In the genomic region with DNA sequence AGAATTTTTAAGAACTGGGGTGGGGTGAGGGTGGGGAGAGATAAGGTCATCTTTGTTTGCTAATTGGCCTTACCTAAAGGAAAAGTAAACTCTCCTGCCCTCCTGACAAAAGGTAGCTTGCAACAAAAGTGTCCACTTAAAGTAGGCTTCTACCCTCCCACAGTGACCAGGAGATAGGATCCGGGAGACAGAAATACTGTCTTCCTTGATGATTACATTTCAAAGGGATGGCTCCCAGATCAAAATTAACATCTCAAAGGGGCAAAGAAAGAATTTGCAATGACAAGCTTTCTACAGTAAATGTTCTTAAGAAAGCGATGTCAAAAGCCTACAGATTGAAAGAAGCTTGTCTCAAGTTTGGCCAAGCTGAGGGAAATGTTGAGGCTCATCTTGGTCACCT, we compare ENCODE assay signal across 26 cellular contexts.
"Had no signal": no experiment of that assay in that cellular context is flagged by ENCODE, and none has a peak within 500 bp of the region (broad histone marks: within the 10 kb centered on the region; RNA-seq: fewer than 3 reads in every experiment).

No MANE protein-coding gene starts in this region.

- H3K36me3 ChIP-seq: esophagus squamous epithelium, left ventricle myocardium inferior, sigmoid colon, thoracic aorta had no signal

- H3K27me3 Mint-ChIP-seq: activated B cell treated with CpG ODN at 0.5 μM for 24 hours; activated CD8-positive, alpha-beta T cell treated with anti-CD3 and anti-CD28 coated beads for 36 hours; central memory CD8-positive, alpha-beta T cell; dendritic cell treated with granulocyte-macrophage colony-stimulating factor and Interleukin-4, amounts not matched to agents 40 ng/mL and 50 ng/mL, for 4 days; stimulated activated naive CD8-positive, alpha-beta T cell treated with anti-CD3 and anti-CD28 coated beads, Interleukin-15, Interleukin-2, amounts not matched to agents 100 ng/mL and 50 ng/mL, for 24 hours; T-helper 17 cell had no signal

- H3K9me3 ChIP-seq: esophagus squamous epithelium, left ventricle myocardium inferior, psoas muscle, sigmoid colon, thoracic aorta had no signal

- H3K4me1 ChIP-seq: esophagus squamous epithelium, left ventricle myocardium inferior, parathyroid adenoma, psoas muscle, sigmoid colon had no signal

- H3K4me1 Mint-ChIP-seq: activated B cell treated with CpG ODN at 0.5 μM for 24 hours; central memory CD8-positive, alpha-beta T cell; nephron; stimulated activated effector memory CD8-positive, alpha-beta T cell treated with anti-CD3 and anti-CD28 coated beads, Interleukin-12 subunit alpha, Interleukin-12 subunit beta, amount 100 ng/mL, for 72 hours; T-helper 17 cell had no signal

- H3K36me3 Mint-ChIP-seq: activated naive CD4-positive, alpha-beta T cell treated with anti-CD3 and anti-CD28 coated beads, Interleukin-2, amount 50 U/mL, for 72 hours; stimulated activated effector memory CD8-positive, alpha-beta T cell treated with anti-CD3 and anti-CD28 coated beads, Interleukin-12 subunit alpha, Interleukin-12 subunit beta, amount 100 ng/mL, for 72 hours had no signal

- DNase-seq: activated B cell treated with CpG ODN at 0.5 μM for 24 hours; activated CD4-positive, alpha-beta T cell treated with anti-CD3 and anti-CD28 coated beads, Interleukin-2, amount 50 U/mL, for 1 hour; activated CD8-positive, alpha-beta T cell treated with anti-CD3 and anti-CD28 coated beads for 36 hours; activated naive CD4-positive, alpha-beta T cell; activated T-cell treated with anti-CD3 and anti-CD28 coated beads, Interleukin-2, amount 50 U/mL, for 4 hours; esophagus squamous epithelium; islet precursor cell; left ventricle myocardium inferior; psoas muscle; sigmoid colon; small intestine; stimulated activated CD4-positive, alpha-beta T cell treated with anti-CD3 and anti-CD28 coated beads, Interleukin-4, amount 100 ng/mL, for 24 hours; T-helper 17 cell; T1000; trophoblast cell had no signal

- H2AFZ ChIP-seq: parathyroid adenoma had no signal

- H3K79me2 ChIP-seq: parathyroid adenoma had no signal

- H3K27ac ChIP-seq: epithelial cell of prostate, esophagus squamous epithelium, left ventricle myocardium inferior, parathyroid adenoma, psoas muscle, sigmoid colon, thoracic aorta had no signal

- H3K4me3 Mint-ChIP-seq: activated B cell treated with CpG ODN at 0.5 μM for 24 hours; activated CD8-positive, alpha-beta T cell treated with anti-CD3 and anti-CD28 coated beads for 36 hours; activated T-cell treated with anti-CD3 and anti-CD28 coated beads, Interleukin-2, amount 50 U/mL, for 4 hours; central memory CD8-positive, alpha-beta T cell; dendritic cell treated with granulocyte-macrophage colony-stimulating factor and Interleukin-4, amounts not matched to agents 40 ng/mL and 50 ng/mL, for 4 days; nephron; stimulated activated effector memory CD8-positive, alpha-beta T cell treated with anti-CD3 and anti-CD28 coated beads, Interleukin-12 subunit alpha, Interleukin-12 subunit beta, amount 100 ng/mL, for 72 hours; stimulated activated naive CD8-positive, alpha-beta T cell treated with anti-CD3 and anti-CD28 coated beads, Interleukin-15, Interleukin-2, amounts not matched to agents 100 ng/mL and 50 ng/mL, for 24 hours; T-helper 17 cell had no signal

- H3K27me3 ChIP-seq: esophagus squamous epithelium, sigmoid colon had no signal

- ATAC-seq: activated CD8-positive, alpha-beta T cell treated with anti-CD3 and anti-CD28 coated beads for 36 hours; activated naive CD4-positive, alpha-beta T cell treated with anti-CD3 and anti-CD28 coated beads, Interleukin-2, amount 50 U/mL, for 72 hours; activated T-cell treated with anti-CD3 and anti-CD28 coated beads, Interleukin-2, amount 50 U/mL, for 4 hours; psoas muscle; stimulated activated effector memory CD8-positive, alpha-beta T cell treated with anti-CD3 and anti-CD28 coated beads, Interleukin-12 subunit alpha, Interleukin-12 subunit beta, amount 100 ng/mL, for 72 hours; T-helper 17 cell had no signal

- H3K9ac ChIP-seq: parathyroid adenoma had no signal

- H3K4me3 ChIP-seq: esophagus squamous epithelium, left ventricle myocardium inferior, lung, psoas muscle, sigmoid colon, thoracic aorta had no signal

- H3K27ac Mint-ChIP-seq: activated B cell treated with CpG ODN at 0.5 μM for 24 hours; activated CD8-positive, alpha-beta T cell treated with anti-CD3 and anti-CD28 coated beads for 36 hours; activated naive CD4-positive, alpha-beta T cell treated with anti-CD3 and anti-CD28 coated beads, Interleukin-2, amount 50 U/mL, for 72 hours; activated T-helper 2 cell treated with anti-CD3 and anti-CD28 coated beads, Interferon-gamma antibody, Interleukin-2, Interleukin-4, amounts not matched to agents 10 μg/mL and 5 μg/mL and 100 μg/mL, durations not matched to agents 14 hours and 24 hours and 36 hours; dendritic cell treated with granulocyte-macrophage colony-stimulating factor and Interleukin-4, amounts not matched to agents 40 ng/mL and 50 ng/mL, for 4 days; nephron; stimulated activated effector memory CD8-positive, alpha-beta T cell treated with anti-CD3 and anti-CD28 coated beads, Interleukin-12 subunit alpha, Interleukin-12 subunit beta, amount 100 ng/mL, for 72 hours; stimulated activated naive CD8-positive, alpha-beta T cell treated with anti-CD3 and anti-CD28 coated beads, Interleukin-15, Interleukin-2, amounts not matched to agents 100 ng/mL and 50 ng/mL, for 24 hours; T-helper 17 cell had no signal

- H3K9me3 Mint-ChIP-seq: activated B cell treated with CpG ODN at 0.5 μM for 24 hours; activated T-cell treated with anti-CD3 and anti-CD28 coated beads, Interleukin-2, amount 50 U/mL, for 4 hours; activated T-helper 2 cell treated with anti-CD3 and anti-CD28 coated beads, Interferon-gamma antibody, Interleukin-2, Interleukin-4, amounts not matched to agents 10 μg/mL and 5 μg/mL and 100 μg/mL, durations not matched to agents 14 hours and 24 hours and 36 hours; nephron; stimulated activated naive CD8-positive, alpha-beta T cell treated with anti-CD3 and anti-CD28 coated beads, Interleukin-15, Interleukin-2, amounts not matched to agents 100 ng/mL and 50 ng/mL, for 24 hours had no signal
